Comparison of ENCODE assay signal across 23 cellular contexts in the genomic region with DNA sequence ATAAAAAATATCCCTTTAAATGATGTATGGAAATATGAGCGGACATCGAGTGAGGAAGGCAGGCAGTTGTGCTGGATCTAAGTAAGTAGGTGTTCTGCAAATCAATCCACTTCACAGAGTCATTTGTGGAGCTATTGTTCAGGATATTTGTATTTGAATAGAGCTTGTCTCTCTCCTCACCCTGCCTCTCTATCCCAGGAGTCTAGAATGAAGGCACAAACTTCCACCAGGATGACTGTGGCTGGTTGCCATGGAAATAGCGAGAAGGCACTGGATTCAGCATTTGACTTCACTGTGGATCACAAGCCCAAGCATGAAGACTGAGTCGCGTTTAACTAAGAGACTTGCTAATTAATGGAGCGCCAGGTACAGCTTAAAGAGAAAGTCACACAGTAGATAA. TPM values are rescaled to one million over a fixed set of nuclear protein-coding genes. Genes with fewer than 3 reads are reported as not detected.
A peak's percentile ranks its signal among the peaks of the same experiment; 100 is the strongest.
DNase-seq lines count a peak whose midpoint lies in the region; ATAC-seq and TF ChIP-seq lines count a peak whose summit lies in the region.
"Had no signal": no experiment of that assay in that cellular context is flagged by ENCODE, and none has a peak within 500 bp of the region (broad histone marks: within the 10 kb centered on the region; RNA-seq: fewer than 3 reads in every experiment).

No MANE protein-coding gene starts in this region.

- no peaks in the 10 kb centered on the region for H3K36me3 Mint-ChIP-seq in brain

- DNase-seq in NCI-H2107 treated with DMSO at 0.1 percent for 48 hours (lab: John Stamatoyannopoulos, UW; ENCODE audit: unreplicated experiment), result peak; percentile 73
- no peak for DNase-seq in NCI-H2107 (lab: John Stamatoyannopoulos, UW)
- DNase-seq in HEK293T (ENCODE audit: extremely low spot score), result no peak
- DNase-seq: aorta; effector memory CD8-positive, alpha-beta T cell; naive B cell; NCI-H1092; NCI-H774; pancreas; PC-3; right lobe of liver; SHP77; upper lobe of right lung had no signal

- H3K4me1 Mint-ChIP-seq in brain, result peaks cover 39% of the 10 kb centered on the region
- H3K4me1 Mint-ChIP-seq: activated naive CD4-positive, alpha-beta T cell treated with anti-CD3 and anti-CD28 coated beads, Interleukin-2, amount 50 U/mL, for 24 hours; memory B cell; naive B cell had no signal

- H3K9me3 ChIP-seq in iPS-18a (ENCODE audit: control insufficient read depth, low read depth, low read length), result no peaks in the 10 kb centered on the region
- H3K9me3 ChIP-seq: Caco-2, pancreas, right lobe of liver, upper lobe of right lung had no signal

- H3K4me3 Mint-ChIP-seq in brain, result peak overlapping the region in 4 of 5 experiments; percentile 41 to 60 (median 56)
- H3K4me3 Mint-ChIP-seq: activated CD4-positive, alpha-beta T cell treated with anti-CD3 and anti-CD28 coated beads for 36 hours; activated naive CD4-positive, alpha-beta T cell treated with anti-CD3 and anti-CD28 coated beads, Interleukin-2, amount 50 U/mL, for 24 hours; effector memory CD8-positive, alpha-beta T cell; memory B cell; naive B cell had no signal

- CTCF ChIA-PET in HEK293T (lab: Yijun Ruan, JAX), result no interaction called here

- H3K27ac ChIP-seq in iPS-18a (ENCODE audit: low read length), result no peak overlapping the region
- H3K27ac ChIP-seq: pancreas, right lobe of liver, upper lobe of right lung had no signal

- H3K4me1 ChIP-seq in iPS-18a (ENCODE audit: control insufficient read depth, low read depth, low read length), result peaks cover 37% of the 10 kb centered on the region
- H3K4me1 ChIP-seq: Caco-2, pancreas, right lobe of liver, upper lobe of right lung had no signal

- H3K27ac Mint-ChIP-seq in brain, result peak overlapping the region; percentile 43 to 74 (median 60)
- H3K27ac Mint-ChIP-seq: activated CD4-positive, alpha-beta T cell treated with anti-CD3 and anti-CD28 coated beads for 36 hours; activated naive CD4-positive, alpha-beta T cell treated with anti-CD3 and anti-CD28 coated beads, Interleukin-2, amount 50 U/mL, for 24 hours; effector memory CD8-positive, alpha-beta T cell; memory B cell; naive B cell had no signal

- no peak overlapping the region for H3K9ac ChIP-seq in iPS-18a (ENCODE audit: low read length)

- no peaks in the 10 kb centered on the region for H3K27me3 Mint-ChIP-seq in brain

- POLR2A ChIA-PET in HEK293T (lab: Yijun Ruan, JAX), result no interaction called here

- ATAC-seq in GM19035 (IDR thresholded peaks at IDR 0.05; ENCODE audit: unreplicated experiment), result no peak
- no peak for ATAC-seq in GM21381 (IDR thresholded peaks at IDR 0.05; ENCODE audit: unreplicated experiment)
- ATAC-seq in GM19452 (IDR thresholded peaks at IDR 0.05; ENCODE audit: unreplicated experiment), result no peak
- ATAC-seq: effector memory CD8-positive, alpha-beta T cell; pancreas; PC-3; right lobe of liver; upper lobe of right lung had no signal

- TF ChIP-seq CTCF in brain (conservative IDR thresholded peaks at IDR 0.05), result no peak

- H3K36me3 ChIP-seq in iPS-18a (ENCODE audit: control insufficient read depth, low read depth, low read length), result no peaks in the 10 kb centered on the region
- H3K36me3 ChIP-seq: pancreas, right lobe of liver, upper lobe of right lung had no signal

- peak overlapping the region; percentile 41 for H3K4me3 ChIP-seq in iPS-18a (ENCODE audit: low read length)
- H3K4me3 ChIP-seq: pancreas, right lobe of liver, upper lobe of right lung had no signal

- peaks cover 0 to 13% (median 5%) of the 10 kb centered on the region in 5 experiments for H3K9me3 Mint-ChIP-seq in brain

- peaks cover 22% of the 10 kb centered on the region for H3K27me3 ChIP-seq in iPS-18a (ENCODE audit: control insufficient read depth, insufficient read depth, low read length)
- H3K27me3 ChIP-seq: pancreas, right lobe of liver, upper lobe of right lung had no signal

TF ChIP-seq in HEK293T, 16 proteins besides CTCF, POLR2A, EP300 and RAD21:
- TF ChIP-seq BHLHE40 (IDR thresholded peaks at IDR 0.05; ENCODE audit: borderline replicate concordance), result no peak
- no peak for TF ChIP-seq SP1 (IDR thresholded peaks at IDR 0.05)
- no peak for TF ChIP-seq ARNT (IDR thresholded peaks at IDR 0.05)
- no peak for TF ChIP-seq PKNOX1 (IDR thresholded peaks at IDR 0.05)
- TF ChIP-seq CTBP1 (IDR thresholded peaks at IDR 0.05; ENCODE audit: borderline replicate concordance), result no peak

RNA-seq across cellular contexts. Expression of gene NPY, which starts 53.2 kb away (rescaled TPM):
- 9.0 TPM for polyA plus RNA-seq in brain (ENCODE audit: insufficient read depth, low read depth, low replicate concordance)
- polyA plus RNA-seq: aorta, BJ had no signal
